24 cellular contexts compared by ENCODE assay signal in the genomic region with DNA sequence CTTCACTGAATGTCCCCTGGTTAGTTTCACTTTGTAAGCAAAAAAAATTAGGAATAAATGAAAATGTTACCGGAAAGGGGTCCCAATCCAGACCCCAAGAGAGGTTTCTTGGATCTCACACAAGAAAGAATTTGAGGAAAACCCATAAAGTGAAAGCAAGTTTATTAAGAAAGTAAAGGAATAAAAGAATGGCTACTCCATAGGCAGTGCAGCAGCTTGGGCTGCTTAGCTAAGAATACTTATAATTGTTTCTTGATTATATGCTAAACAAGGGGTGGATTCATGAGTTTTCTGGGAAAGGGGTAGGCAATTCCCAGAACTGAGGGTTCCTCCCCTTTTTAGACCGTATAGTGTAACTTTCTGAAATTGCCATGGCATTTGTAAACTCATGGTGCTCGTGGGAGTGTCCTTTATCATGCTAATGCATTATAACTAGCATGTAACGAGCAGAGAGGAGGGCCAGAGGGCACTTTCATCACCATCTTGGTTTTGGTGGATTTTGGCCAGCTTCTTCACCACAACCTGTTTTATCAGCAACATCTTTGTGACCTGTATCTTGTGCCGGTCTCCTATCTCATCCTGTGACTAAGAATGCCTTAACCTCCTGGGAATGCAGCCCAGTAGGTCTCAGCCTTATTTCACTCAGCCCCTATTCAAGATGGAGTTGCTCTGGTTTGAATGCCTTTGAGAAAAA. TPM values are rescaled to one million over a fixed set of nuclear protein-coding genes. Genes with fewer than 3 reads are reported as not detected.
DNase-seq lines count a peak whose midpoint lies in the region; FAIRE-seq and TF ChIP-seq lines count a peak whose summit lies in the region.
"Had no signal": no experiment of that assay in that cellular context is flagged by ENCODE, and none has a peak within 500 bp of the region (broad histone marks: within the 10 kb centered on the region; RNA-seq: fewer than 3 reads in every experiment).

No MANE protein-coding gene starts in this region.

- H3K79me2 ChIP-seq in GM23248 (ENCODE audit: insufficient read depth), result no peaks in the 10 kb centered on the region
- H3K79me2 ChIP-seq: parathyroid adenoma had no signal

- H3K4me3 ChIP-seq in GM23248, result no peak overlapping the region
- H3K4me3 ChIP-seq in neuronal stem cell (ENCODE audit: low read length in 2 of 2), result no peak overlapping the region
- H3K4me3 ChIP-seq: dorsolateral prefrontal cortex, lung, MG63, Peyer's patch, thoracic aorta had no signal

- H3K9me3 ChIP-seq in GM23248 (ENCODE audit: low read depth), result no peaks in the 10 kb centered on the region
- no peaks in the 10 kb centered on the region for H3K9me3 ChIP-seq in neuronal stem cell (replicated peaks in 1 of 2; ENCODE audit: control insufficient read depth in 2 of 2, insufficient read depth in 1 of 2, low read depth in 1 of 2, low read length in 2 of 2)
- H3K9me3 ChIP-seq: MG63, Peyer's patch, thoracic aorta had no signal

- H2AFZ ChIP-seq in GM23248, result no peak overlapping the region
- peak overlapping the region; percentile 2 for H2AFZ ChIP-seq in neuronal stem cell (ENCODE audit: low read length)
- H2AFZ ChIP-seq: parathyroid adenoma had no signal

- H3K79me1 ChIP-seq in neuronal stem cell (ENCODE audit: low read depth, low read length), result no peaks in the 10 kb centered on the region

- H3K4ac ChIP-seq in neuronal stem cell (ENCODE audit: low read length), result no peak overlapping the region

- no peak overlapping the region for H4K91ac ChIP-seq in neuronal stem cell (ENCODE audit: low read depth, low read length, poor library complexity)

- H3K27ac ChIP-seq in GM23248, result no peak overlapping the region
- H3K27ac ChIP-seq in neuronal stem cell (replicated peaks; ENCODE audit: low read length), result no peak overlapping the region
- H3K27ac ChIP-seq: dorsolateral prefrontal cortex, parathyroid adenoma, Peyer's patch, thoracic aorta had no signal

- H3F3A ChIP-seq in GM23248 (ENCODE audit: insufficient read depth), result peaks cover 34% of the 10 kb centered on the region

- no peaks in the 10 kb centered on the region for H4K20me1 ChIP-seq in GM23248 (ENCODE audit: insufficient read depth)

- TF ChIP-seq CTCF in chondrocyte (IDR thresholded peaks at IDR 0.05) (no peak), progenitor cell of endocrine pancreas (IDR thresholded peaks at IDR 0.05; ENCODE audit: unreplicated experiment) (no peak)

- in situ Hi-C loops in GM23248 (cut with MboI), result no loop called here

- DNase-seq in GM23248 (no peak), RCC 7860 (ENCODE audit: low spot score) (peak; percentile 37), chondrocyte (ENCODE audit: low spot score) (no peak), neuronal stem cell (ENCODE audit: low spot score) (no peak), DMS153 treated with DMSO at 0.1 percent for 48 hours (lab: John Stamatoyannopoulos, UW; ENCODE audit: unreplicated experiment) (no peak), progenitor cell of endocrine pancreas (ENCODE audit: low spot score, unreplicated experiment) (no peak), posterior vena cava (ENCODE audit: low spot score) (no peak)
- DNase-seq in activated CD4-positive, CD25-positive, alpha-beta regulatory T cell treated with anti-CD3 and anti-CD28 coated beads, Interleukin-2, amount 50 U/mL, for 72 hours, result no peak
- DNase-seq: activated naive CD8-positive, alpha-beta T cell treated with anti-CD3 and anti-CD28 coated beads for 36 hours; CD8-positive, alpha-beta memory T cell; DMS79; dorsolateral prefrontal cortex; head of caudate nucleus; immature natural killer cell; MG63; NCI-H146; NCI-H2227 treated with DMSO at 0.1 percent for 48 hours; Peyer's patch; stimulated activated naive B cell treated with anti-CD40 and anti-IgM and Interleukin-4, amounts not matched to agents 10 μg/mL and 1 μg/mL and 100 μg/mL, for 72 hours had no signal

- H3K4me2 ChIP-seq in GM23248 (ENCODE audit: unreplicated experiment) (peak overlapping the region; percentile 12), neuronal stem cell (ENCODE audit: insufficient read depth, low read length, poor library complexity, severe bottlenecking) (no peak overlapping the region)

- no peak overlapping the region for H2AK5ac ChIP-seq in neuronal stem cell (ENCODE audit: low read depth, low read length)

- no peak overlapping the region for H2BK5ac ChIP-seq in neuronal stem cell (ENCODE audit: low read length)

- H3K36me3 ChIP-seq in GM23248 (ENCODE audit: low read depth) (no peaks in the 10 kb centered on the region), neuronal stem cell (replicated peaks in 1 of 2; ENCODE audit: control insufficient read depth in 2 of 2, insufficient read depth in 2 of 2, low read length in 2 of 2) (no peaks in the 10 kb centered on the region)
- H3K36me3 ChIP-seq: MG63, Peyer's patch, thoracic aorta had no signal

- intact Hi-C loops in posterior vena cava (cut with DNase I), result no loop called here

- H3K9ac ChIP-seq in GM23248, result no peak overlapping the region
- no peak overlapping the region for H3K9ac ChIP-seq in neuronal stem cell (ENCODE audit: low read depth, low read length, poor library complexity)
- H3K9ac ChIP-seq: parathyroid adenoma had no signal

- no peak overlapping the region for H2BK15ac ChIP-seq in neuronal stem cell (ENCODE audit: low read length)

- H3K27me3 Mint-ChIP-seq in chondrocyte (ENCODE audit: low read depth) (no peaks in the 10 kb centered on the region), progenitor cell of endocrine pancreas (peaks cover 2% of the 10 kb centered on the region)

- FAIRE-seq in RCC 7860 (lab: Jason Lieb, UNC), result peak; percentile 45
- FAIRE-seq: HepG2 had no signal

- H3K9me2 ChIP-seq in GM23248 (ENCODE audit: insufficient read depth), result no peaks in the 10 kb centered on the region

- H3K4me1 Mint-ChIP-seq in chondrocyte (ENCODE audit: low read depth), result peaks cover 88% of the 10 kb centered on the region
- no peaks in the 10 kb centered on the region for H3K4me1 Mint-ChIP-seq in progenitor cell of endocrine pancreas (ENCODE audit: low read depth)
- H3K4me1 Mint-ChIP-seq: activated naive CD8-positive, alpha-beta T cell treated with anti-CD3 and anti-CD28 coated beads for 36 hours; immature natural killer cell; stimulated activated naive B cell treated with anti-CD40 and anti-IgM and Interleukin-4, amounts not matched to agents 10 μg/mL and 1 μg/mL and 100 μg/mL, for 72 hours had no signal

- H3K14ac ChIP-seq in neuronal stem cell (ENCODE audit: low read length), result no peak overlapping the region

- no peak overlapping the region for H3K18ac ChIP-seq in neuronal stem cell (ENCODE audit: low read length)

- H3K4me3 Mint-ChIP-seq in chondrocyte (ENCODE audit: unreplicated experiment), result no peak overlapping the region
- no peak overlapping the region for H3K4me3 Mint-ChIP-seq in progenitor cell of endocrine pancreas (ENCODE audit: low read depth)
- H3K4me3 Mint-ChIP-seq: activated naive CD8-positive, alpha-beta T cell treated with anti-CD3 and anti-CD28 coated beads for 36 hours; activated T-helper 1 cell treated with anti-CD3 and anti-CD28 coated beads, Interleukin-12 subunit alpha, Interleukin-12 subunit beta, Interleukin-2, Interleukin-4 antibody, amounts not matched to agents 30 ng/mL and 10 ng/mL and 1 ng/mL, durations not matched to agents 14 hours and 24 hours and 36 hours; CD8-positive, alpha-beta memory T cell; immature natural killer cell; stimulated activated naive B cell treated with anti-CD40 and anti-IgM and Interleukin-4, amounts not matched to agents 10 μg/mL and 1 μg/mL and 100 μg/mL, for 72 hours had no signal

- peaks cover 36% of the 10 kb centered on the region for H3K36me3 Mint-ChIP-seq in chondrocyte (ENCODE audit: low read depth)
- no peaks in the 10 kb centered on the region for H3K36me3 Mint-ChIP-seq in progenitor cell of endocrine pancreas (ENCODE audit: insufficient read depth)
- H3K36me3 Mint-ChIP-seq: activated naive CD8-positive, alpha-beta T cell treated with anti-CD3 and anti-CD28 coated beads for 36 hours; CD8-positive, alpha-beta memory T cell; immature natural killer cell; stimulated activated naive B cell treated with anti-CD40 and anti-IgM and Interleukin-4, amounts not matched to agents 10 μg/mL and 1 μg/mL and 100 μg/mL, for 72 hours had no signal

- H3K23ac ChIP-seq in neuronal stem cell (ENCODE audit: low read depth, low read length, poor library complexity), result no peak overlapping the region

- no peak overlapping the region for H4K8ac ChIP-seq in neuronal stem cell (ENCODE audit: low read depth, low read length)

- H3K4me1 ChIP-seq in GM23248 (ENCODE audit: insufficient read depth) (peaks cover 37% of the 10 kb centered on the region), neuronal stem cell (ENCODE audit: control insufficient read depth in 2 of 2, insufficient read depth in 1 of 2, low read depth in 1 of 2, low read length in 2 of 2) (peaks cover 0 to 2% of the 10 kb centered on the region in 2 donors)
- H3K4me1 ChIP-seq: parathyroid adenoma, Peyer's patch had no signal

- H2BK120ac ChIP-seq in neuronal stem cell (ENCODE audit: low read depth, low read length), result no peak overlapping the region

- WGBS in GM23248 (ENCODE audit: low coverage in 1 of 2, low lambda C conversion rate in 2 of 2, missing lambda C conversion rate in 2 of 2), 2 experiments, result 72 to 76% methylated on average over 5 of the region's 5 CpGs
- WGBS in neuronal stem cell (ENCODE audit: extremely low coverage in 2 of 2, insufficient read length in 2 of 2, insufficient replicate concordance in 1 of 2), 2 donors, result no CpG with 5 or more reads among the region's 5 CpGs

- H3K27me3 ChIP-seq in GM23248 (replicated peaks; ENCODE audit: insufficient read depth) (no peaks in the 10 kb centered on the region), neuronal stem cell (ENCODE audit: control insufficient read depth in 3 of 3, insufficient read depth in 3 of 3, low read depth in 1 of 3, low read length in 3 of 3) (no peaks in the 10 kb centered on the region)
- H3K27me3 ChIP-seq: MG63, Peyer's patch had no signal

- no peaks in the 10 kb centered on the region for H3K9me3 Mint-ChIP-seq in chondrocyte (ENCODE audit: low read depth)
- H3K9me3 Mint-ChIP-seq in progenitor cell of endocrine pancreas (ENCODE audit: low read depth), result no peaks in the 10 kb centered on the region
- H3K9me3 Mint-ChIP-seq: activated naive CD8-positive, alpha-beta T cell treated with anti-CD3 and anti-CD28 coated beads for 36 hours; activated T-helper 1 cell treated with anti-CD3 and anti-CD28 coated beads, Interleukin-12 subunit alpha, Interleukin-12 subunit beta, Interleukin-2, Interleukin-4 antibody, amounts not matched to agents 30 ng/mL and 10 ng/mL and 1 ng/mL, durations not matched to agents 14 hours and 24 hours and 36 hours; CD8-positive, alpha-beta memory T cell; immature natural killer cell; stimulated activated naive B cell treated with anti-CD40 and anti-IgM and Interleukin-4, amounts not matched to agents 10 μg/mL and 1 μg/mL and 100 μg/mL, for 72 hours had no signal

- H2BK12ac ChIP-seq in neuronal stem cell (ENCODE audit: low read length), result no peak overlapping the region

- H3K27ac Mint-ChIP-seq in chondrocyte (ENCODE audit: unreplicated experiment) (peak overlapping the region; percentile 84), progenitor cell of endocrine pancreas (no peak overlapping the region)
- H3K27ac Mint-ChIP-seq: activated naive CD8-positive, alpha-beta T cell treated with anti-CD3 and anti-CD28 coated beads for 36 hours; activated T-helper 1 cell treated with anti-CD3 and anti-CD28 coated beads, Interleukin-12 subunit alpha, Interleukin-12 subunit beta, Interleukin-2, Interleukin-4 antibody, amounts not matched to agents 30 ng/mL and 10 ng/mL and 1 ng/mL, durations not matched to agents 14 hours and 24 hours and 36 hours; CD8-positive, alpha-beta memory T cell; immature natural killer cell; stimulated activated naive B cell treated with anti-CD40 and anti-IgM and Interleukin-4, amounts not matched to agents 10 μg/mL and 1 μg/mL and 100 μg/mL, for 72 hours had no signal

RNA-seq across cellular contexts. Expression of gene CMSS1, which starts 41.0 kb away (rescaled TPM):
- total RNA-seq in GM23248 (2014; rRNA removed; shearing (Covaris generic)), result 9.0 and 17.2 TPM in 2 replicates
- 26.6 and 26.7 TPM in 2 replicates for polyA plus RNA-seq in GM23248 (2016; fragmentation: Nextera tagmentation; extraction: Ambion mirVana)
- total RNA-seq in chondrocyte (19.5 to 57.6 TPM (median 22.3 TPM) in 3 replicates), progenitor cell of endocrine pancreas (35.7 and 43.5 TPM in 2 replicates), posterior vena cava (10 to 100 TPM; 18.5 to 27.6 TPM)
- 96.3 TPM for polyA plus RNA-seq in neuronal stem cell (2013, experiment 1 of 2)
- polyA plus RNA-seq in neuronal stem cell (2013, experiment 2 of 2), result 93.1 TPM
